Comparison of ENCODE assay signal across 8 cellular contexts in genomic region chr15:88454867-88455810, GRCh38. TPM values are rescaled to one million over a fixed set of nuclear protein-coding genes. Genes with fewer than 3 reads are reported as not detected.
DNase-seq lines count a peak whose midpoint lies in the region; ATAC-seq and TF ChIP-seq lines count a peak whose summit lies in the region.

No MANE protein-coding gene starts in this region.

- H3K36me3 ChIP-seq in DOHH2 (ENCODE audit: control insufficient read depth, low read length) (peaks cover 37% of the 10 kb centered on the region), osteoblast (ENCODE audit: insufficient read depth, low read length) (peaks cover 11% of the 10 kb centered on the region)

- peaks cover under 1% of the 10 kb centered on the region for H3K27me3 Mint-ChIP-seq in activated T-cell treated with anti-CD3 and anti-CD28 coated beads, Interleukin-2, amount 50 U/mL, for 24 hours

- H3K9me3 Mint-ChIP-seq in activated T-cell treated with anti-CD3 and anti-CD28 coated beads, Interleukin-2, amount 50 U/mL, for 24 hours: no peaks in the 10 kb centered on the region

- DNase-seq in NCI-H748 treated with DMSO at 0.1 percent for 48 hours (lab: John Stamatoyannopoulos, UW) (peak; percentile 19), fibroblast of the conjunctiva (ENCODE audit: low read depth) (peak; percentile 65), osteoblast (ENCODE audit: insufficient read length, low spot score, missing footprints) (peak; percentile 93), mesenteric fat pad (ENCODE audit: low spot score) (no peak)
- peak; percentile 52 for DNase-seq in activated T-cell treated with anti-CD3 and anti-CD28 coated beads, Interleukin-2, amount 50 U/mL, for 24 hours

- H3K36me3 Mint-ChIP-seq in activated T-cell treated with anti-CD3 and anti-CD28 coated beads, Interleukin-2, amount 50 U/mL, for 24 hours (ENCODE audit: low read depth): peaks cover 35% of the 10 kb centered on the region

- H4K20me1 ChIP-seq in DOHH2 (ENCODE audit: control insufficient read depth, insufficient read depth, low read depth, low read length) (no peaks in the 10 kb centered on the region), osteoblast (ENCODE audit: insufficient read depth, low read length) (no peaks in the 10 kb centered on the region)

- H3K4me3 ChIP-seq in DOHH2 (ENCODE audit: low read length) (no peak overlapping the region), osteoblast (ENCODE audit: insufficient read depth, low read length) (peak overlapping the region; percentile 26)

- H3K27me3 ChIP-seq in DOHH2 (ENCODE audit: control insufficient read depth, low read length) (no peaks in the 10 kb centered on the region), osteoblast (ENCODE audit: insufficient read depth, low read length) (no peaks in the 10 kb centered on the region)

- no peak overlapping the region for H3K4me3 Mint-ChIP-seq in activated T-cell treated with anti-CD3 and anti-CD28 coated beads, Interleukin-2, amount 50 U/mL, for 24 hours

- H3K27ac ChIP-seq in DOHH2 (ENCODE audit: low read depth, low read length): no peak overlapping the region
- H3K27ac ChIP-seq in osteoblast (ENCODE audit: low read depth, low read length): no peak overlapping the region

- H3F3A ChIP-seq in DOHH2 (ENCODE audit: control insufficient read depth, insufficient read depth): 0 out of 2 replicates have a peak, but pooled peaks cover 4% of the 10 kb centered on the region

- H2AFZ ChIP-seq in osteoblast (ENCODE audit: low read length): peak overlapping the region; percentile 77

- no peak overlapping the region for H3K4me2 ChIP-seq in DOHH2 (ENCODE audit: low read length)
- peak overlapping the region; percentile 39 for H3K4me2 ChIP-seq in osteoblast (ENCODE audit: insufficient read depth, low read length)

- ATAC-seq in GM21390 (IDR thresholded peaks at IDR 0.05; ENCODE audit: unreplicated experiment): peak; percentile 92
- peak; percentile 78 for ATAC-seq in HG03571 (IDR thresholded peaks at IDR 0.05; ENCODE audit: unreplicated experiment)

- H3K27ac Mint-ChIP-seq in activated T-cell treated with anti-CD3 and anti-CD28 coated beads, Interleukin-2, amount 50 U/mL, for 24 hours: peak overlapping the region; percentile 60

- H3K4me1 Mint-ChIP-seq in activated T-cell treated with anti-CD3 and anti-CD28 coated beads, Interleukin-2, amount 50 U/mL, for 24 hours (ENCODE audit: low read depth): peaks cover 7% of the 10 kb centered on the region

- peak; percentile 85 for TF ChIP-seq CTCF in DOHH2 (IDR thresholded peaks at IDR 0.05; ENCODE audit: low read depth, low read length, poor library complexity, severe bottlenecking)
- TF ChIP-seq CTCF in osteoblast (IDR thresholded peaks at IDR 0.05; ENCODE audit: extremely low read depth, low read depth, low read length): peak; percentile 84

- H3K9me3 ChIP-seq in DOHH2 (ENCODE audit: control insufficient read depth, insufficient read depth, low read length) (no peaks in the 10 kb centered on the region), osteoblast (ENCODE audit: low read depth, low read length) (no peaks in the 10 kb centered on the region)

- no peaks in the 10 kb centered on the region for H3K79me2 ChIP-seq in DOHH2 (ENCODE audit: control insufficient read depth, low read length)
- H3K79me2 ChIP-seq in osteoblast (ENCODE audit: insufficient read depth, low read length): no peaks in the 10 kb centered on the region

- no peaks in the 10 kb centered on the region for H3K9me2 ChIP-seq in DOHH2 (replicated peaks; ENCODE audit: control insufficient read depth, low read length)

- H3K4me1 ChIP-seq in DOHH2 (ENCODE audit: control insufficient read depth, low read length) (peaks cover under 1% of the 10 kb centered on the region), osteoblast (ENCODE audit: insufficient read depth, low read length) (peaks cover 15% of the 10 kb centered on the region)

RNA-seq across cellular contexts. Expression of gene MRPL46, which starts 12.0 kb away (rescaled TPM):
- total RNA-seq in osteoblast (11.2 and 13.0 TPM in 2 replicates), mesenteric fat pad (50.8 TPM)

RNA-seq across cellular contexts. Expression of gene MRPS11, which starts 12.4 kb away (rescaled TPM):
- total RNA-seq in osteoblast (17.7 and 18.3 TPM in 2 replicates), mesenteric fat pad (60.9 TPM)
